ENCODE assay signal across 5 cellular contexts in the genomic region with DNA sequence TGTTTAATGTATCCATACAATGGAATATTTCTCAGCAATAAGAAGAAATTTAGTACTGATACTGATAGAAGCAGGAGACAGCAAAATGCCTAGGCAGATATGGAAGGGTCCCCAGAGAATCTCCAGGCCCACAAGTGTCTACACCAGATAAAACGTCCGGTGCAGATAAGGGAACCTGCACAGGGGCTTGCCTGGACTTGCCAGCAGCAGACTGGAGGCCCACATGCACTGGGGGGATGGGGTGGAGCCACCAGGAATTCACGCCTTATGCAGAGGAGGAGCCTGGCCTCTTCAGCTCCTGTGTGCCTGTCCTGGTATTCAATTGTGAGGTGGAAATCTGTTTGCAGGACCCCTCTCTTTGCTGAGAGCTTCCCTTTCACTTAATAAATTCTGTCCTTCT. TPM values are rescaled to one million over a fixed set of nuclear protein-coding genes. Genes with fewer than 3 reads are reported as not detected.
"Had no signal": no experiment of that assay in that cellular context is flagged by ENCODE, and none has a peak within 500 bp of the region (broad histone marks: within the 10 kb centered on the region; RNA-seq: fewer than 3 reads in every experiment).

No MANE protein-coding gene starts in this region.

RNA-seq across cellular contexts. Expression of gene ANKRD18A, which starts 36.6 kb away (rescaled TPM):
- total RNA-seq: dermis blood vessel endothelial cell, endothelial cell of umbilical vein, fibroblast of lung, smooth muscle cell had no signal
- polyA plus RNA-seq: fibroblast of lung, immature natural killer cell, smooth muscle cell had no signal
